In genomic region chr1:40040511-40041465, GRCh38 we compare ENCODE assay signal across 8 cellular contexts.
DNase-seq lines count a peak whose midpoint lies in the region; ATAC-seq and TF ChIP-seq lines count a peak whose summit lies in the region.

TSS of gene CAP1 (plus strand) at chr1:40040729. CDS start at chr1:40059347, 18,618 bp downstream.

- DNase-seq in AML-193 (lab: John Stamatoyannopoulos, UW) (peak; percentile 88 to 95), NCI-H510A treated with DMSO at 0.1 percent for 48 hours (lab: John Stamatoyannopoulos, UW) (peak; percentile 100), kidney glomerular epithelial cell (lab: John Stamatoyannopoulos, UW) (peak; percentile 92)
- DNase-seq in activated CD4-positive, alpha-beta T cell treated with anti-CD3 and anti-CD28 coated beads for 4 hours: peak; percentile 99 to 100
- peak; percentile 98 to 100 (median 100) for DNase-seq in stimulated activated CD4-positive, alpha-beta T cell treated with anti-CD3 and anti-CD28 coated beads, Interleukin-1b, Interleukin-23, amount 100 ng/mL, for 24 hours (ENCODE audit: low read depth in 4 of 4, low spot score in 1 of 4)

- ATAC-seq in HG03439 (IDR thresholded peaks at IDR 0.05; ENCODE audit: unreplicated experiment): peak; percentile 90

- peak within 1 kb of the TSS; percentile 96 for H3K27ac ChIP-seq in cingulate gyrus (ENCODE audit: low read depth, low read length)

- TF ChIP-seq POLR2A in GM19193 (IDR thresholded peaks at IDR 0.05; ENCODE audit: extremely low read depth, insufficient read depth, insufficient read length): peak; percentile 73

Comparison
In these comparisons a context has a peak if more than half of its experiments do, and no peak if none do; other contexts are left out.
1. Peak in every context shown above with its lines: DNase-seq, ATAC-seq and H3K27ac ChIP-seq.